Comparison of ENCODE assay signal across 8 cellular contexts in the genomic region with DNA sequence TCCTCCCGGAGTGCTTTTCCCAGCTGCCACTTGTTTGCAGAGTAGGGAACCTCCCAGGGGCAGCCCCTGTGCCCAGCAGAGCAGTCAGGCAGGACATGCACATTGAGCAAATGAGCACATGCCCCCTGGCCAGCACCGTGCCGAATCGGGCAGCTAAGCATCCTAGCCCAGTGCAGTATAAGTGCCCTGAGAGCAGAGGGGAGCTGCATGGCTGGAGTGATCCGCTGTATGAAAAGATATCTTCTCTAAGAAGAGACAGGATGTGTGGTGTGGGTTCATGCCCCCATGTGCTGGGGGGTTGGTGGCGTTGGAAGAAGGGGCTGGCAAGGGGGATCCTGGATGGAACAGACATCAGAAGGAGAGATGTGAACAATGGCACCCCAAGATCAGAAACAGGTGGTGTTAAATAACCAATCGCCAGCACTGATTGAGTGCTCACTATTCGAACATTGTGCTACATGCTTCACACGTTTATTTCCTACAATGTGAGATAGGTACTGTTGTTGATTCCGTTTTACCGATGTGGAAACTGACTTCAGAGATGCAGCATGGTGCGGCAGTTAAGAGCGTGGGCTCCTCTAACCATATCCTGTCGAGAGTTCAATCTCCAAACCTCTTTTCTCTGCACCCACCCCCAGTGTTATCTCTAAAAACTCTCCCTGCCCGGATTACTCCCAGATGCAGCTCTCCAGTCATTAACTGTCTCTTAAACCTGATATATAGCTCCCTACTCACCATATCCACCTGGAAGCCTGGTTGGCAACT. TPM values are rescaled to one million over a fixed set of nuclear protein-coding genes. Genes with fewer than 3 reads are reported as not detected.
A peak's percentile ranks its signal among the peaks of the same experiment; 100 is the strongest.
DNase-seq lines count a peak whose midpoint lies in the region; ATAC-seq and TF ChIP-seq lines count a peak whose summit lies in the region.

No MANE protein-coding gene starts in this region.

- intact Hi-C loops in gastrocnemius medialis (cut with DNase I; ENCODE audit: low total_unique reads) = loop anchor here (1.0 to 2.0 kb wide), 2 partner anchors 23 to 83 kb away; a partner anchor contains a TSS

- peak overlapping the region; percentile 64 for H3K9ac ChIP-seq in SU-DHL-6 (ENCODE audit: low read length)

- TF ChIP-seq CTCF in GM10266 (IDR thresholded peaks at IDR 0.05; ENCODE audit: control insufficient read depth, insufficient read depth, low read depth, missing control alignments) (no peak), SU-DHL-6 (IDR thresholded peaks at IDR 0.05; ENCODE audit: insufficient read depth, low read length, poor library complexity, severe bottlenecking) (no peak), gastrocnemius medialis (IDR thresholded peaks at IDR 0.05 in 4 of 5, conservative IDR thresholded peaks at IDR 0.05 in 1 of 5) (no peak)

- no peaks in the 10 kb centered on the region for H3K27me3 ChIP-seq in SU-DHL-6 (ENCODE audit: low read length)
- no peaks in the 10 kb centered on the region for H3K27me3 ChIP-seq in gastrocnemius medialis

- peaks cover 9 to 14% of the 10 kb centered on the region in 2 donors for H3K4me1 ChIP-seq in gastrocnemius medialis

- no peaks in the 10 kb centered on the region for H4K20me1 ChIP-seq in SU-DHL-6 (ENCODE audit: low read depth, low read length)

- H2AFZ ChIP-seq in SU-DHL-6 (ENCODE audit: low read depth, low read length, severe bottlenecking) = no peak overlapping the region

- DNase-seq in GM10266 (ENCODE audit: extremely low spot score) (peak; percentile 55), gastrocnemius medialis (no peak), inferior parietal cortex (ENCODE audit: extremely low spot score) (no peak), MV-4-11 (lab: John Stamatoyannopoulos, UW) (no peak), SK-N-DZ (ENCODE audit: low spot score) (no peak), cortex of kidney (lab: John Stamatoyannopoulos, UW) (no peak)
- peak; percentile 23 for DNase-seq in effector CD8-positive, alpha-beta T cell (lab: John Stamatoyannopoulos, UW)

- no peak for ATAC-seq in gastrocnemius medialis

- TF ChIP-seq POLR2A in gastrocnemius medialis (IDR thresholded peaks at IDR 0.05) = no peak

- H3K4me3 ChIP-seq in SU-DHL-6 (ENCODE audit: insufficient read depth, low read length, poor library complexity, severe bottlenecking) (peak overlapping the region; percentile 53), gastrocnemius medialis (peak overlapping the region; percentile 64 to 70 (median 66))

- no peaks in the 10 kb centered on the region for H3K9me2 ChIP-seq in SU-DHL-6 (replicated peaks; ENCODE audit: insufficient read depth, low read length)

- in situ Hi-C loops in gastrocnemius medialis (cut with MboI; ENCODE audit: low sequenced_read_pairs in 4 of 4) = no loop called here

- peak overlapping the region; percentile 95 for H3K27ac ChIP-seq in SU-DHL-6 (ENCODE audit: low read depth, low read length)
- peak overlapping the region in 1 of 4 donors; percentile 90 for H3K27ac ChIP-seq in gastrocnemius medialis

- H3K36me3 ChIP-seq in SU-DHL-6 (ENCODE audit: low read length) = no peaks in the 10 kb centered on the region
- peaks cover 0 to 14% of the 10 kb centered on the region in 2 donors for H3K36me3 ChIP-seq in gastrocnemius medialis

- peaks cover 18% of the 10 kb centered on the region for H3K79me2 ChIP-seq in SU-DHL-6 (ENCODE audit: insufficient read depth, low read length)

- H3K9me3 ChIP-seq in SU-DHL-6 (ENCODE audit: insufficient read depth, low read length) (no peaks in the 10 kb centered on the region), gastrocnemius medialis (no peaks in the 10 kb centered on the region)

- H3F3A ChIP-seq in SU-DHL-6 (ENCODE audit: insufficient read depth) = peaks cover 30% of the 10 kb centered on the region

- H3K4me2 ChIP-seq in SU-DHL-6 (ENCODE audit: low read depth, low read length, poor library complexity, severe bottlenecking) = peak overlapping the region; percentile 96

RNA-seq across cellular contexts. Expression of a gene that starts 1.3 kb away (rescaled TPM):
- total RNA-seq in gastrocnemius medialis = 10 to 100 TPM; 33.0 to 60.8 (median 48.8) TPM
- polyA plus RNA-seq in SK-N-DZ (2014; cell fraction: cytosol; rRNA removed) = 129 and 147 TPM in 2 replicates
- polyA plus RNA-seq in SK-N-DZ (2014; cell fraction: nucleus; rRNA removed) = 65.6 and 94.1 TPM in 2 replicates

RNA-seq across cellular contexts. Expression of a gene that starts 15.0 kb away (rescaled TPM):
- 100 to 1,000 TPM in 2 of 4 donors, 10 to 100 TPM in 2; 79.8 to 155 (median 108) TPM for total RNA-seq in gastrocnemius medialis
- 41.5 and 105 TPM in 2 replicates for polyA plus RNA-seq in SK-N-DZ (2014; cell fraction: cytosol; rRNA removed)
- polyA plus RNA-seq in SK-N-DZ (2014; cell fraction: nucleus; rRNA removed) = 31.5 and 76.6 TPM in 2 replicates

RNA-seq across cellular contexts. Expression of a gene that starts 21.1 kb away (rescaled TPM):
- total RNA-seq in gastrocnemius medialis = 10 to 100 TPM in 1 of 4 donors, 1 to 10 TPM in 3; 4.0 to 12.2 (median 7.7) TPM
- polyA plus RNA-seq in SK-N-DZ (2014; cell fraction: cytosol; rRNA removed) = 28.4 and 31.1 TPM in 2 replicates
- polyA plus RNA-seq in SK-N-DZ (2014; cell fraction: nucleus; rRNA removed) = 89.3 and 99.0 TPM in 2 replicates

RNA-seq across cellular contexts. Expression of a gene that starts 23.9 kb away (rescaled TPM):
- total RNA-seq in gastrocnemius medialis = 10 to 100 TPM; 24.1 to 47.5 (median 37.3) TPM
- 30.6 and 31.7 TPM in 2 replicates for polyA plus RNA-seq in SK-N-DZ (2014; cell fraction: cytosol; rRNA removed)
- 18.5 and 37.4 TPM in 2 replicates for polyA plus RNA-seq in SK-N-DZ (2014; cell fraction: nucleus; rRNA removed)

RNA-seq across cellular contexts. Expression of a gene that starts 28.9 kb away (rescaled TPM):
- total RNA-seq in gastrocnemius medialis = under 1 TPM; 0.19 to 0.55 (median 0.30) TPM
- not detected in 2 replicates for polyA plus RNA-seq in SK-N-DZ (2014; cell fraction: cytosol; rRNA removed)
- polyA plus RNA-seq in SK-N-DZ (2014; cell fraction: nucleus; rRNA removed) = not detected in 2 replicates

Comparison
In these comparisons a context has a peak if more than half of its experiments do, and no peak if none do; other contexts are left out.
1. DNase-seq: peak in GM10266 (single experiment) and effector CD8-positive, alpha-beta T cell (single experiment); none in gastrocnemius medialis (0 of 2), inferior parietal cortex (single experiment), MV-4-11 (single experiment), SK-N-DZ (single experiment) and cortex of kidney (single experiment).